In the genomic region with DNA sequence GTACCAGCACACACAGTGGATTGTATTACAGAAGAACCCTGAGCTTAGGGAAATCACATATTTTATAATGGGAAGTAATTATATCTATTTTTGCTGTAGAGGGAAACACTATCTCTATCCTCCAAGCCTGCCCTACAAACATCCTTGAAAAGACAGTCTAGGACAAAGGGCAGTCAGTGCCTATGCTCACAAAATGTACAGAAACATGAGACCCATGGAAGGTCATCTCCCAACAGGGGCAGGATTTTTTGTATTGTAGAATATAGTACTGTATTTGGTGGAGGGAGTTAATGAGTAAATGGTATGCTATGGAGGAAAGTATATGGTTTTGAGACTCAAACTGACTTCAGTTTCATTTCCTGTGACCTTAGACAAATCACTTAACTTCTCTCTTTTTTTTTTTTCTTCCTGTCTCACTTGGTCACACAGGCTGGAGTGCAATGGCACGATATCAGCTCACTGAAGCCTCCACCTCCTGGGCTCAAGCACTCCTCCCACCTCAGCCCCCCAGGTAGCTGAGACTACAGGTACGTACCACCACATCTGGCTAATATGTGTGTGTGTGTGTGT, we compare ENCODE assay signal across 12 cellular contexts. TPM values are rescaled to one million over a fixed set of nuclear protein-coding genes. Genes with fewer than 3 reads are reported as not detected.
DNase-seq lines count a peak whose midpoint lies in the region; ATAC-seq and TF ChIP-seq lines count a peak whose summit lies in the region.
"Had no signal": no experiment of that assay in that cellular context is flagged by ENCODE, and none has a peak within 500 bp of the region (broad histone marks: within the 10 kb centered on the region; RNA-seq: fewer than 3 reads in every experiment).

No MANE protein-coding gene starts in this region.

- no peaks in the 10 kb centered on the region for H3K27me3 ChIP-seq in effector memory CD4-positive, alpha-beta T cell (replicated peaks; ENCODE audit: control insufficient read depth, insufficient read depth, low read length, poor library complexity, severe bottlenecking)
- no peaks in the 10 kb centered on the region for H3K27me3 ChIP-seq in left ventricle myocardium inferior (ENCODE audit: low read depth)

- in situ Hi-C loops in KBM-7 (cut with MboI; ENCODE audit: low pct_unique_long_range_greater_than_20kb, low sequenced_read_pairs): no loop called here

- no peaks in the 10 kb centered on the region for H3K36me3 ChIP-seq in effector memory CD4-positive, alpha-beta T cell (ENCODE audit: control insufficient read depth, insufficient read depth, low read length)
- no peaks in the 10 kb centered on the region for H3K36me3 ChIP-seq in left ventricle myocardium inferior

- peaks cover 16 to 18% of the 10 kb centered on the region in 2 donors for H3K4me1 Mint-ChIP-seq in natural killer cell

- no peaks in the 10 kb centered on the region for H3K4me1 ChIP-seq in effector memory CD4-positive, alpha-beta T cell (ENCODE audit: control insufficient read depth, insufficient read depth, low read length, poor library complexity, severe bottlenecking)
- peaks cover under 1% of the 10 kb centered on the region for H3K4me1 ChIP-seq in left ventricle myocardium inferior

- H3K36me3 Mint-ChIP-seq in natural killer cell: no peaks in the 10 kb centered on the region

- ATAC-seq in GM19035 (IDR thresholded peaks at IDR 0.05; ENCODE audit: unreplicated experiment): peak; percentile 81
- peak; percentile 77 for ATAC-seq in HG02610 (IDR thresholded peaks at IDR 0.05; ENCODE audit: unreplicated experiment)
- peak; percentile 41 to 75 (median 71) for ATAC-seq in natural killer cell

- TF ChIP-seq CTCF in natural killer cell (IDR thresholded peaks at IDR 0.05) (no peak), left ventricle myocardium inferior (IDR thresholded peaks at IDR 0.05; ENCODE audit: borderline replicate concordance) (no peak)

- no peak overlapping the region for H3K27ac ChIP-seq in effector memory CD4-positive, alpha-beta T cell (ENCODE audit: insufficient read depth, low read length, poor library complexity, severe bottlenecking)
- H3K27ac ChIP-seq in left ventricle myocardium inferior (replicated peaks): no peak overlapping the region
- H3K27ac ChIP-seq: epithelial cell of prostate had no signal

- no peak overlapping the region for H3K4me3 Mint-ChIP-seq in natural killer cell

- H3K4me3 ChIP-seq in effector memory CD4-positive, alpha-beta T cell (ENCODE audit: insufficient read depth, low read depth, low read length, poor library complexity, severe bottlenecking): no peak overlapping the region
- no peak overlapping the region for H3K4me3 ChIP-seq in left ventricle myocardium inferior

- no peaks in the 10 kb centered on the region for H3K9me3 Mint-ChIP-seq in natural killer cell
- H3K9me3 Mint-ChIP-seq: activated T-cell treated with anti-CD3 and anti-CD28 coated beads, Interleukin-2, amount 50 U/mL, for 4 hours had no signal

- peak overlapping the region in 1 of 2 donors; percentile 68 for H3K27ac Mint-ChIP-seq in natural killer cell

- H3K27me3 Mint-ChIP-seq in natural killer cell (ENCODE audit: low read depth in 2 of 2): no peaks in the 10 kb centered on the region

- intact Hi-C loops in natural killer cell (cut with micrococcal nuclease): no loop called here
- intact Hi-C loops in left ventricle myocardium inferior (cut with micrococcal nuclease): no loop called here

- peak; percentile 50 for DNase-seq in KBM-7
- no peak for DNase-seq in natural killer cell
- no peak for DNase-seq in effector memory CD4-positive, alpha-beta T cell
- DNase-seq in inferior parietal cortex (ENCODE audit: extremely low spot score): no peak
- no peak for DNase-seq in left ventricle myocardium inferior
- DNase-seq: activated T-cell treated with anti-CD3 and anti-CD28 coated beads, Interleukin-2, amount 50 U/mL, for 4 hours; mesendoderm; NCI-H748 treated with DMSO at 0.1 percent for 48 hours; stimulated activated CD4-positive, alpha-beta T cell treated with anti-CD3 and anti-CD28 coated beads, Interleukin-2, amount 100 ng/mL, for 48 hours had no signal

- no peaks in the 10 kb centered on the region for H3K9me3 ChIP-seq in effector memory CD4-positive, alpha-beta T cell (ENCODE audit: control insufficient read depth, low read length)
- H3K9me3 ChIP-seq in left ventricle myocardium inferior (replicated peaks): no peaks in the 10 kb centered on the region

RNA-seq across cellular contexts. Expression of gene RAB14, which starts 5.8 kb away (rescaled TPM):
- 10 to 100 TPM; 46.2 to 67.6 (median 57.3) TPM for total RNA-seq in natural killer cell
- total RNA-seq in left ventricle myocardium inferior: 51.3 TPM
